Comparison of ENCODE assay signal across 8 cellular contexts in the genomic region with DNA sequence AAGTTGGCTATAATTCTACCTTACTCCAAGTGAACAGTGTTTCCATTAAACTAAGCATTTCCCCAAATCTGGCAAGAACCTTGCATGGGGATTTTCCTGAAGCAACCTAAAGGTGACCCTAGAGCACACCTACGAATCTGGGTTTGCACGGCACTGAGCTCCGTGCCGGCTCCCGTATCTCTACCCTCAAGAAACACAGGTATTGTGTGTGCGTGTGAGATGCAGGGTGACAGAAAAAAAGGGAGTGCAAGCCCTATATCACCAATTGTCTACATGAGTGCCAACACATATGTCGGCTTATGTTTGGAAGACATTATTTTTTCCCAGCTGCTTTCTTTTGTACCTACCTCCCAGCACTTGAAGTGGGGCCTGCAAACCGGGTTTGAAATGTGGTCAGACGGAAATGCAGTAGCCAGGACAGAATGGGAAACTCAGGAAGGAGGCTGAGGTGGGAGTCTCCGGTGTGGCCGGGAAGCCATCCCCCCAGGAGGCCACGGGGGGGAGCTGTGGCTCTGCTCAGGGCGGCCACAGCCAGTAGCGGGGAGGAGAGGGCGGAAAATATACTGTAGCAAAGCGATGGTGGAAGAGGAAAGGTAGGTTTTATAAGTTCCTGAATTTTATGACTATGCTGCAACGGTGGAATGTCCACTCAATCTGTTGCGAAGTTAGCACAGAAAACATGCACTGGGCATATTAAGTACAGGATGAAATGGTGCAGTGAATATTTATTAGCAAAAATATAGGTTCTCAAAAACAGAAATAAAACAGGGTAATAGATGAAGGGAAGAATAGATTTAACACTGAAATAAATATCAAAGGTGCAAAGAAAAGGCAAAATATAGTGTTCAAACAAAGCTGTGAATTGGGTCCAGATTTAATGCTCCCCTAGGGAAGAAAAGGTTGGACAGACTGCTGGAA.
A peak's percentile ranks its signal among the peaks of the same experiment; 100 is the strongest.
DNase-seq lines count a peak whose midpoint lies in the region; TF ChIP-seq lines count a peak whose summit lies in the region.

No MANE protein-coding gene starts in this region.

- H2AFZ ChIP-seq in GM23248 (no peak overlapping the region), neuronal stem cell (ENCODE audit: low read length) (no peak overlapping the region)

- peak; percentile 79 for TF ChIP-seq CTCF in fibroblast of mammary gland (conservative IDR thresholded peaks at IDR 0.05; ENCODE audit: control insufficient read depth, insufficient read depth, low read depth, low read length)

- no peak overlapping the region for H2BK120ac ChIP-seq in neuronal stem cell (ENCODE audit: low read depth, low read length)

- H3K14ac ChIP-seq in neuronal stem cell (ENCODE audit: low read length): no peak overlapping the region

- H3K79me1 ChIP-seq in neuronal stem cell (ENCODE audit: low read depth, low read length): no peaks in the 10 kb centered on the region

- H4K91ac ChIP-seq in neuronal stem cell (ENCODE audit: low read depth, low read length, poor library complexity): no peak overlapping the region

- no peak overlapping the region for H2BK5ac ChIP-seq in neuronal stem cell (ENCODE audit: low read length)

- no peaks in the 10 kb centered on the region for H4K20me1 ChIP-seq in GM23248 (ENCODE audit: insufficient read depth)

- no peak overlapping the region for H3K27ac ChIP-seq in GM23248
- H3K27ac ChIP-seq in neuronal stem cell (replicated peaks; ENCODE audit: low read length): no peak overlapping the region

- H3K9ac ChIP-seq in GM23248 (no peak overlapping the region), neuronal stem cell (ENCODE audit: low read depth, low read length, poor library complexity) (no peak overlapping the region)

- no peaks in the 10 kb centered on the region for H3K79me2 ChIP-seq in GM23248 (ENCODE audit: insufficient read depth)

- DNase-seq in DMS153 treated with DMSO at 0.1 percent for 48 hours (lab: John Stamatoyannopoulos, UW; ENCODE audit: unreplicated experiment) (peak; percentile 69), GM23248 (peak; percentile 67), NCI-H2196 treated with DMSO at 0.1 percent for 48 hours (lab: John Stamatoyannopoulos, UW; ENCODE audit: unreplicated experiment) (peak; percentile 9), fibroblast of mammary gland (ENCODE audit: low read depth) (peak; percentile 27), neuronal stem cell (ENCODE audit: low spot score) (peak; percentile 54), NCI-H2227 (lab: John Stamatoyannopoulos, UW; ENCODE audit: unreplicated experiment) (no peak), glomerular visceral epithelial cell (ENCODE audit: extremely low spot score) (no peak)
- DNase-seq in activated CD8-positive, alpha-beta memory T cell treated with anti-CD3 and anti-CD28 coated beads, Interleukin-2, amount 50 U/mL, for 4 hours: peak; percentile 48

- H3K36me3 ChIP-seq in GM23248 (ENCODE audit: low read depth) (no peaks in the 10 kb centered on the region), neuronal stem cell (replicated peaks in 1 of 2; ENCODE audit: control insufficient read depth in 2 of 2, insufficient read depth in 2 of 2, low read length in 2 of 2) (no peaks in the 10 kb centered on the region)

- no peak overlapping the region for H3K4me2 ChIP-seq in GM23248 (ENCODE audit: unreplicated experiment)
- no peak overlapping the region for H3K4me2 ChIP-seq in neuronal stem cell (ENCODE audit: insufficient read depth, low read length, poor library complexity, severe bottlenecking)

- no peak overlapping the region for H2BK15ac ChIP-seq in neuronal stem cell (ENCODE audit: low read length)

- H3K9me3 ChIP-seq in GM23248 (ENCODE audit: low read depth): no peaks in the 10 kb centered on the region
- H3K9me3 ChIP-seq in neuronal stem cell (replicated peaks in 1 of 2; ENCODE audit: control insufficient read depth in 2 of 2, insufficient read depth in 1 of 2, low read depth in 1 of 2, low read length in 2 of 2): no peaks in the 10 kb centered on the region

- 0 out of 2 replicates have a peak, but pooled peaks cover 8% of the 10 kb centered on the region for H3K27me3 ChIP-seq in GM23248 (replicated peaks; ENCODE audit: insufficient read depth)
- H3K27me3 ChIP-seq in neuronal stem cell (ENCODE audit: control insufficient read depth in 3 of 3, insufficient read depth in 3 of 3, low read depth in 1 of 3, low read length in 3 of 3): no peaks in the 10 kb centered on the region

- no peak overlapping the region for H2AK5ac ChIP-seq in neuronal stem cell (ENCODE audit: low read depth, low read length)

- no peak overlapping the region for H3K23ac ChIP-seq in neuronal stem cell (ENCODE audit: low read depth, low read length, poor library complexity)

- no peak overlapping the region for H4K8ac ChIP-seq in neuronal stem cell (ENCODE audit: low read depth, low read length)

- H3K4ac ChIP-seq in neuronal stem cell (ENCODE audit: low read length): no peak overlapping the region

- in situ Hi-C loops in GM23248 (cut with MboI): loop anchor here (25.0 kb wide), 1 partner anchor 931 kb away; the partner anchor contains the start of gene EBF3

- no peak overlapping the region for H3K18ac ChIP-seq in neuronal stem cell (ENCODE audit: low read length)

- 10 to 11% methylated on average over 18 of the region's 18 CpGs for WGBS in GM23248 (ENCODE audit: low coverage in 1 of 2, low lambda C conversion rate in 2 of 2, missing lambda C conversion rate in 2 of 2), 2 experiments
- no CpG with 5 or more reads among the region's 18 CpGs for WGBS in neuronal stem cell (ENCODE audit: extremely low coverage in 2 of 2, insufficient read length in 2 of 2, insufficient replicate concordance in 1 of 2), 2 donors

- H3F3A ChIP-seq in GM23248 (ENCODE audit: insufficient read depth): no peaks in the 10 kb centered on the region

- no peak overlapping the region for H3K4me3 ChIP-seq in GM23248
- no peak overlapping the region for H3K4me3 ChIP-seq in fibroblast of mammary gland (ENCODE audit: control insufficient read depth, low read depth, low read length)
- no peak overlapping the region for H3K4me3 ChIP-seq in neuronal stem cell (ENCODE audit: low read length in 2 of 2)

- no peaks in the 10 kb centered on the region for H3K4me1 ChIP-seq in GM23248 (ENCODE audit: insufficient read depth)
- peaks cover 0 to 5% of the 10 kb centered on the region in 2 donors for H3K4me1 ChIP-seq in neuronal stem cell (ENCODE audit: control insufficient read depth in 2 of 2, insufficient read depth in 1 of 2, low read depth in 1 of 2, low read length in 2 of 2)

- H2BK12ac ChIP-seq in neuronal stem cell (ENCODE audit: low read length): no peak overlapping the region

- no peaks in the 10 kb centered on the region for H3K9me2 ChIP-seq in GM23248 (ENCODE audit: insufficient read depth)

Comparison
In these comparisons a context has a peak if more than half of its experiments do, and no peak if none do; other contexts are left out.
1. DNase-seq: peak in DMS153 treated with DMSO at 0.1 percent for 48 hours (single experiment), GM23248 (single experiment), NCI-H2196 treated with DMSO at 0.1 percent for 48 hours (single experiment), activated CD8-positive, alpha-beta memory T cell treated with anti-CD3 and anti-CD28 coated beads, Interleukin-2, amount 50 U/mL, for 4 hours (single experiment), fibroblast of mammary gland (single experiment) and neuronal stem cell (single experiment); none in NCI-H2227 (single experiment) and glomerular visceral epithelial cell (single experiment).